Comparison of ENCODE assay signal across 19 cellular contexts in genomic region chr4:38743866-38744265, GRCh38. TPM values are rescaled to one million over a fixed set of nuclear protein-coding genes. Genes with fewer than 3 reads are reported as not detected.
DNase-seq lines count a peak whose midpoint lies in the region; ATAC-seq and TF ChIP-seq lines count a peak whose summit lies in the region.
"Had no signal": no experiment of that assay in that cellular context is flagged by ENCODE, and none has a peak within 500 bp of the region (broad histone marks: within the 10 kb centered on the region; RNA-seq: fewer than 3 reads in every experiment).

No MANE protein-coding gene starts in this region.

- H3K4me3 Mint-ChIP-seq in stimulated activated naive B cell treated with anti-CD40 and anti-IgM and Interleukin-4, amounts not matched to agents 10 μg/mL and 1 μg/mL and 100 μg/mL, for 72 hours, result peak overlapping the region; percentile 15 to 42
- no peak overlapping the region for H3K4me3 Mint-ChIP-seq in activated T-cell treated with anti-CD3 and anti-CD28 coated beads, Interleukin-2, amount 50 U/mL, for 24 hours

- H3K4me3 ChIP-seq in right atrium auricular region (no peak overlapping the region), SJCRH30 (peak overlapping the region; percentile 43)
- H3K4me3 ChIP-seq: body of pancreas, lower lobe of right lung, pancreas had no signal

- H3K27me3 Mint-ChIP-seq in stimulated activated naive B cell treated with anti-CD40 and anti-IgM and Interleukin-4, amounts not matched to agents 10 μg/mL and 1 μg/mL and 100 μg/mL, for 72 hours, result no peaks in the 10 kb centered on the region
- H3K27me3 Mint-ChIP-seq in activated T-cell treated with anti-CD3 and anti-CD28 coated beads, Interleukin-2, amount 50 U/mL, for 24 hours, result no peaks in the 10 kb centered on the region

- DNase-seq in Right ventricle myocardium superior (no peak), right atrium auricular region (ENCODE audit: low spot score) (no peak), SJCRH30 (peak; percentile 79 to 87), left ventricle myocardium superior (no peak), NCI-H2227 (lab: John Stamatoyannopoulos, UW; ENCODE audit: unreplicated experiment) (no peak)
- no peak for DNase-seq in stimulated activated naive B cell treated with anti-CD40 and anti-IgM and Interleukin-4, amounts not matched to agents 10 μg/mL and 1 μg/mL and 100 μg/mL, for 72 hours
- no peak for DNase-seq in activated T-cell treated with anti-CD3 and anti-CD28 coated beads, Interleukin-2, amount 50 U/mL, for 24 hours
- DNase-seq: ACHN; activated CD4-positive, alpha-beta T cell treated with anti-CD3 and anti-CD28 coated beads, Interleukin-2, amount 50 U/mL, for 48 hours; activated effector memory CD4-positive, alpha-beta T cell treated with anti-CD3 and anti-CD28 coated beads, Interleukin-2, amount 50 U/mL, for 16 hours; body of pancreas; DMS53; KG1; lower lobe of right lung; NCI-H2029 treated with DMSO at 0.1 percent for 48 hours; NK-92 treated with Interleukin-12 subunit alpha and Interleukin-12 subunit beta, amount 100 ng/mL, for 24 hours; pancreas; T-helper 2 cell had no signal

- H3K4me1 Mint-ChIP-seq in stimulated activated naive B cell treated with anti-CD40 and anti-IgM and Interleukin-4, amounts not matched to agents 10 μg/mL and 1 μg/mL and 100 μg/mL, for 72 hours, result peaks cover 7 to 22% of the 10 kb centered on the region in 2 donors
- peaks cover 3% of the 10 kb centered on the region for H3K4me1 Mint-ChIP-seq in activated T-cell treated with anti-CD3 and anti-CD28 coated beads, Interleukin-2, amount 50 U/mL, for 24 hours (ENCODE audit: low read depth)

- intact Hi-C loops in Right ventricle myocardium superior (cut with DNase I), result no loop called here
- intact Hi-C loops in left ventricle myocardium superior (cut with micrococcal nuclease), result no loop called here

- H3K27ac ChIP-seq in right atrium auricular region (no peak overlapping the region), SJCRH30 (peak overlapping the region; percentile 80)
- H3K27ac ChIP-seq: body of pancreas, lower lobe of right lung, pancreas had no signal

- H3K9me3 ChIP-seq in right atrium auricular region, result no peaks in the 10 kb centered on the region
- H3K9me3 ChIP-seq in SJCRH30 (replicated peaks), result peaks cover 4% of the 10 kb centered on the region; the same call in 1 of the 2 replicates
- H3K9me3 ChIP-seq: lower lobe of right lung, pancreas had no signal

- H3K36me3 ChIP-seq in right atrium auricular region (no peaks in the 10 kb centered on the region), SJCRH30 (no peaks in the 10 kb centered on the region)
- H3K36me3 ChIP-seq: lower lobe of right lung, pancreas had no signal

- peak overlapping the region; percentile 15 for H3K27ac Mint-ChIP-seq in stimulated activated naive B cell treated with anti-CD40 and anti-IgM and Interleukin-4, amounts not matched to agents 10 μg/mL and 1 μg/mL and 100 μg/mL, for 72 hours
- no peak overlapping the region for H3K27ac Mint-ChIP-seq in activated T-cell treated with anti-CD3 and anti-CD28 coated beads, Interleukin-2, amount 50 U/mL, for 24 hours

- peaks cover 14% of the 10 kb centered on the region in 2 donors for H3K9me3 Mint-ChIP-seq in stimulated activated naive B cell treated with anti-CD40 and anti-IgM and Interleukin-4, amounts not matched to agents 10 μg/mL and 1 μg/mL and 100 μg/mL, for 72 hours
- H3K9me3 Mint-ChIP-seq in activated T-cell treated with anti-CD3 and anti-CD28 coated beads, Interleukin-2, amount 50 U/mL, for 24 hours, result peaks cover 15% of the 10 kb centered on the region

- no peak for TF ChIP-seq CTCF in right atrium auricular region (IDR thresholded peaks at IDR 0.05)

- H3K4me1 ChIP-seq in right atrium auricular region, result no peaks in the 10 kb centered on the region
- H3K4me1 ChIP-seq in SJCRH30, result peaks cover 18% of the 10 kb centered on the region
- H3K4me1 ChIP-seq: body of pancreas, lower lobe of right lung, pancreas had no signal

- no peaks in the 10 kb centered on the region for H3K27me3 ChIP-seq in right atrium auricular region
- no peaks in the 10 kb centered on the region for H3K27me3 ChIP-seq in SJCRH30
- H3K27me3 ChIP-seq: body of pancreas, pancreas had no signal

- peaks cover 14 to 15% of the 10 kb centered on the region in 2 donors for H3K36me3 Mint-ChIP-seq in stimulated activated naive B cell treated with anti-CD40 and anti-IgM and Interleukin-4, amounts not matched to agents 10 μg/mL and 1 μg/mL and 100 μg/mL, for 72 hours
- peaks cover 3% of the 10 kb centered on the region for H3K36me3 Mint-ChIP-seq in activated T-cell treated with anti-CD3 and anti-CD28 coated beads, Interleukin-2, amount 50 U/mL, for 24 hours (ENCODE audit: low read depth)

- peak; percentile 58 for ATAC-seq in Right ventricle myocardium superior (ENCODE audit: poor library complexity)
- ATAC-seq in left ventricle myocardium superior, result peak; percentile 54
- peak; percentile 55 to 60 for ATAC-seq in stimulated activated naive B cell treated with anti-CD40 and anti-IgM and Interleukin-4, amounts not matched to agents 10 μg/mL and 1 μg/mL and 100 μg/mL, for 72 hours (replicated peaks)
- no peak for ATAC-seq in HG02678 (IDR thresholded peaks at IDR 0.05; ENCODE audit: unreplicated experiment)
- ATAC-seq: body of pancreas had no signal

RNA-seq across cellular contexts. Expression of gene TLR10, which starts 38.9 kb away (rescaled TPM):
- total RNA-seq in Right ventricle myocardium superior (not detected), right atrium auricular region (under 1 TPM in 1 of 2 donors, not detected in 1; 0.08 TPM), left ventricle myocardium superior (not detected)
- total RNA-seq in SJCRH30 (2014; rRNA removed; shearing (Covaris generic)), result not detected in 2 replicates

Comparison
In these comparisons a context has a peak if more than half of its experiments do, and no peak if none do; other contexts are left out.
1. DNase-seq: peak in SJCRH30 (2 of 2); none in Right ventricle myocardium superior (single experiment), right atrium auricular region (single experiment), left ventricle myocardium superior (single experiment), stimulated activated naive B cell treated with anti-CD40 and anti-IgM and Interleukin-4, amounts not matched to agents 10 μg/mL and 1 μg/mL and 100 μg/mL, for 72 hours (single experiment), NCI-H2227 (single experiment) and activated T-cell treated with anti-CD3 and anti-CD28 coated beads, Interleukin-2, amount 50 U/mL, for 24 hours (single experiment).